In genomic region chr2:172079838-172080640, GRCh38 we compare ENCODE assay signal across 15 cellular contexts. TPM values are rescaled to one million over a fixed set of nuclear protein-coding genes. Genes with fewer than 3 reads are reported as not detected.
DNase-seq lines count a peak whose midpoint lies in the region; TF ChIP-seq lines count a peak whose summit lies in the region.
"Had no signal": no experiment of that assay in that cellular context is flagged by ENCODE, and none has a peak within 500 bp of the region (broad histone marks: within the 10 kb centered on the region; RNA-seq: fewer than 3 reads in every experiment).

No MANE protein-coding gene starts in this region.

- TF ChIP-seq POLR2A in spleen (IDR thresholded peaks at IDR 0.05), result no peak

- CTCF ChIA-PET in activated naive CD4-positive, alpha-beta T cell treated with anti-CD3 and anti-CD28 coated beads, Interleukin-2, amount 10 ng/mL, durations not matched to agents 7 days and 5 days (lab: Charles Lee), result interaction anchor here (0.7 kb wide), 1 partner anchor 24 kb away, joined by 3 read pairs; no protein-coding TSS in a partner anchor

- peaks cover 0 to 14% (median 0%) of the 10 kb centered on the region in 8 donors for H3K9me3 ChIP-seq in spleen
- H3K9me3 ChIP-seq in left ventricle myocardium inferior (replicated peaks), result no peaks in the 10 kb centered on the region

- no peak for DNase-seq in activated naive CD4-positive, alpha-beta T cell treated with anti-CD3 and anti-CD28 coated beads, Interleukin-2, amount 10 ng/mL, durations not matched to agents 7 days and 5 days
- DNase-seq in activated naive CD4-positive, alpha-beta T cell treated with Interleukin-2 at 50 U/mL for 16 hours, result no peak
- DNase-seq in MV-4-11 (lab: John Stamatoyannopoulos, UW) (peak; percentile 55), germinal center (ENCODE audit: low spot score) (peak; percentile 17), spleen (peak; percentile 67), left ventricle myocardium inferior (no peak), GM13976 (ENCODE audit: low spot score) (no peak)
- no peak for DNase-seq in central memory CD4-positive, alpha-beta T cell
- DNase-seq: effector CD4-positive, alpha-beta T cell; GDM1 had no signal

- H3K27me3 ChIP-seq in spleen (replicated peaks in 1 of 7), result peaks cover 35 to 72% (median 59%) of the 10 kb centered on the region in 7 donors
- H3K27me3 ChIP-seq in left ventricle myocardium inferior (ENCODE audit: low read depth), result peaks cover 77% of the 10 kb centered on the region

- H3K27ac ChIP-seq in spleen (no peak overlapping the region), left ventricle myocardium inferior (replicated peaks) (no peak overlapping the region)

- peak overlapping the region; percentile 43 for H3K27ac Mint-ChIP-seq in activated naive CD4-positive, alpha-beta T cell treated with anti-CD3 and anti-CD28 coated beads, Interleukin-2, amount 10 ng/mL, durations not matched to agents 7 days and 5 days

- TF ChIP-seq CTCF in spleen (IDR thresholded peaks at IDR 0.05 in 8 of 11, conservative IDR thresholded peaks at IDR 0.05 in 3 of 11) (no peak), left ventricle myocardium inferior (IDR thresholded peaks at IDR 0.05; ENCODE audit: borderline replicate concordance) (no peak), GM13976 (IDR thresholded peaks at IDR 0.05; ENCODE audit: borderline replicate concordance, control extremely low read depth, extremely low read depth, insufficient read depth, missing control alignments) (no peak)

- H3K4me1 Mint-ChIP-seq in activated naive CD4-positive, alpha-beta T cell treated with anti-CD3 and anti-CD28 coated beads, Interleukin-2, amount 10 ng/mL, durations not matched to agents 7 days and 5 days, result peaks cover 36% of the 10 kb centered on the region

- peak overlapping the region in 1 of 8 donors; percentile 37 for H3K4me3 ChIP-seq in spleen
- no peak overlapping the region for H3K4me3 ChIP-seq in left ventricle myocardium inferior

- peak overlapping the region; percentile 4 for H3K4me3 Mint-ChIP-seq in activated naive CD4-positive, alpha-beta T cell treated with anti-CD3 and anti-CD28 coated beads, Interleukin-2, amount 10 ng/mL, durations not matched to agents 7 days and 5 days

- no peaks in the 10 kb centered on the region for H3K9me3 Mint-ChIP-seq in activated naive CD4-positive, alpha-beta T cell treated with anti-CD3 and anti-CD28 coated beads, Interleukin-2, amount 10 ng/mL, durations not matched to agents 7 days and 5 days

- WGBS in spleen, 5 donors, result 17 to 42% (median 19%) methylated on average over 38 of the region's 38 CpGs

- H3K4me1 ChIP-seq in spleen (peaks cover 11 to 47% (median 26%) of the 10 kb centered on the region in 6 donors), left ventricle myocardium inferior (peaks cover 22% of the 10 kb centered on the region)

- intact Hi-C loops in spleen (cut with DNase I; ENCODE audit: low total_unique reads), result no loop called here
- intact Hi-C loops in left ventricle myocardium inferior (cut with micrococcal nuclease), result no loop called here

- in situ Hi-C loops in GM13976 (cut with MboI; ENCODE audit: low sequenced_read_pairs, unreplicated experiment), result loop anchor here (25.0 kb wide), 2 partner anchors 1268 to 1368 kb away; partner anchors contain the start of genes GAD1 and SP5

- H3K36me3 ChIP-seq in spleen, result no peaks in the 10 kb centered on the region
- no peaks in the 10 kb centered on the region for H3K36me3 ChIP-seq in left ventricle myocardium inferior

- H3K36me3 Mint-ChIP-seq in activated naive CD4-positive, alpha-beta T cell treated with anti-CD3 and anti-CD28 coated beads, Interleukin-2, amount 10 ng/mL, durations not matched to agents 7 days and 5 days, result peaks cover 12% of the 10 kb centered on the region

- H3K27me3 Mint-ChIP-seq in activated naive CD4-positive, alpha-beta T cell treated with anti-CD3 and anti-CD28 coated beads, Interleukin-2, amount 10 ng/mL, durations not matched to agents 7 days and 5 days, result peaks cover 92% of the 10 kb centered on the region

RNA-seq across cellular contexts. Expression of gene DLX1, which starts 5.3 kb away (rescaled TPM):
- total RNA-seq in spleen, result not detected
- polyA plus RNA-seq in spleen, result under 1 TPM in 1 of 3 donors, not detected in 2; 0.16 TPM
- not detected for total RNA-seq in left ventricle myocardium inferior
- total RNA-seq: glomerular endothelial cell; left lobe of liver; T-helper 2 cell treated with Interferon-gamma antibody and Interleukin-4, amounts not matched to agents 100 ng/mL and 5 ng/mL, for 36 hours had no signal

RNA-seq across cellular contexts. Expression of gene DLX2, which starts 22.7 kb away (rescaled TPM):
- not detected for total RNA-seq in spleen
- under 1 TPM in 1 of 3 donors, not detected in 2; 0.06 TPM for polyA plus RNA-seq in spleen
- not detected for total RNA-seq in left ventricle myocardium inferior
- total RNA-seq: aorta; left lobe of liver; omental fat pad; T-helper 2 cell treated with Interferon-gamma antibody and Interleukin-4, amounts not matched to agents 100 ng/mL and 5 ng/mL, for 36 hours had no signal

Comparison
In these comparisons a context has a peak if more than half of its experiments do, and no peak if none do; other contexts are left out.
1. DNase-seq: peak in MV-4-11 (single experiment), germinal center (single experiment) and spleen (single experiment); none in activated naive CD4-positive, alpha-beta T cell treated with anti-CD3 and anti-CD28 coated beads, Interleukin-2, amount 10 ng/mL, durations not matched to agents 7 days and 5 days (single experiment), activated naive CD4-positive, alpha-beta T cell treated with Interleukin-2 at 50 U/mL for 16 hours (single experiment), left ventricle myocardium inferior (single experiment), central memory CD4-positive, alpha-beta T cell (single experiment) and GM13976 (single experiment).